ENCODE assay signal across 1 cellular context in genomic region chr4:14726441-14727405, GRCh38.
TF ChIP-seq lines count a peak whose summit lies in the region.

No MANE protein-coding gene starts in this region.

TF ChIP-seq in A549, 52 proteins besides CTCF, POLR2A, EP300 and RAD21 (continued from another document):
- TF ChIP-seq PHF8 (IDR thresholded peaks at IDR 0.05; ENCODE audit: borderline replicate concordance, low read depth) (no peak), HDAC2 (IDR thresholded peaks at IDR 0.05) (no peak), POLR2AphosphoS2 (conservative IDR thresholded peaks at IDR 0.05; ENCODE audit: low read length) (no peak), CEBPB (IDR thresholded peaks at IDR 0.05) (peak in 1 of 2 experiments; percentile 61; a peak in 2 of 4 replicates), MAX (IDR thresholded peaks at IDR 0.05) (0 out of 2 replicates have a peak, but pooled peaks have one; percentile 5), FOSL2 (IDR thresholded peaks at IDR 0.05) (peak; percentile 51), FOSL2 (CRISPR knock-in tag; IDR thresholded peaks at IDR 0.05) (peak; percentile 84), GATA3 (IDR thresholded peaks at IDR 0.05; ENCODE audit: borderline replicate concordance) (peak; percentile 84), JUNB (IDR thresholded peaks at IDR 0.05) (peak; percentile 85), HOXB5 (CRISPR knock-in tag; IDR thresholded peaks at IDR 0.05) (peak; percentile 88)
